15 cellular contexts compared by ENCODE assay signal in the genomic region with DNA sequence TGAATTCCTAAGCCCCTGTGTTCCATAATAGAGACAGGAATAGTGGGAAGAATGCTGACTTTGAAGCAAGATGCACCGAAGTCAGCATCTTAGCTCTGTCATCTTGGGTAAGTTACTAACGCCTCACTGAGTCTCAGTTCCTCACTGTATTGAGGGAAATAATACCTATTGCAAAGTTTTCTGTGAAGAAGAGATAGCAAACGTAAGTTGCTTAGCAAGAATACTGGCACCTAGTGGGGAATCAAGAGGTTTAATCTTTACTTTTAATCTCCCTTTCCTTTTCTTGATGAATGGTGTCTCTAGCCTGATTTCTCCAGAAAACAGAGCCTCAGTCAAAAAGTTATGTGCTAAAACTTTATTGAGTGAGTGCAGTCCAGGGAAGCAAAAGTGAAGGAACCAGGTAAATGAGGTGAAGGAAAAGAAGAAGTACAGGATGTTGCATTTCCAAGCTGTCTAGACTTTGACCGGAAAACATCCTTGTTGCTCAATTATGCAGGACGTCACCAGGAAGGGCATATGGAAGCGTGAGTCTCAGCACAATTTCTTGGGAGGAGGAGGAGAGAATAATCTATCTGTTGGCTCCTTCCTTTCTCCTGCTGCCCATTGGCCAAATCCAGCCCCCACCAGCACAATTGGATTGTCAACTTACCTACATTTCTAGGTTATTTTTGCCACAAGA.
DNase-seq lines count a peak whose midpoint lies in the region; ATAC-seq and TF ChIP-seq lines count a peak whose summit lies in the region.
"Had no signal": no experiment of that assay in that cellular context is flagged by ENCODE, and none has a peak within 500 bp of the region (broad histone marks: within the 10 kb centered on the region; RNA-seq: fewer than 3 reads in every experiment).

No MANE protein-coding gene starts in this region.

- CTCF ChIA-PET in SK-N-SH (lab: Yijun Ruan, JAX), result interaction anchor here (1.5 to 8.8 kb wide), 2 partner anchors 14 to 173 kb away, joined by 8 to 53 read pairs; no protein-coding TSS in a partner anchor

- no peak overlapping the region for H3K27ac ChIP-seq in SK-N-SH (ENCODE audit: low read depth in 2 of 2, low read length in 1 of 2)
- H3K27ac ChIP-seq in OCI-LY3 (ENCODE audit: low read length), result no peak overlapping the region
- H3K27ac ChIP-seq in smooth muscle cell (ENCODE audit: low read depth), result no peak overlapping the region
- H3K27ac ChIP-seq in caudate nucleus (ENCODE audit: low read depth, low read length), result no peak overlapping the region
- H3K27ac ChIP-seq: ascending aorta, KMS-11, parathyroid adenoma had no signal

- 57% methylated on average over 6 of the region's 6 CpGs for WGBS in SK-N-SH (ENCODE audit: low lambda C conversion rate)
- WGBS in smooth muscle cell (ENCODE audit: low lambda C conversion rate), result 83% methylated on average over 6 of the region's 6 CpGs

- intact Hi-C loops in sciatic nerve (cut with DNase I), result no loop called here

- no peak for TF ChIP-seq EP300 in SK-N-SH (IDR thresholded peaks at IDR 0.05; ENCODE audit: borderline replicate concordance in 1 of 2, low read depth in 1 of 2, low read length in 1 of 2)

- H3K9me3 ChIP-seq in SK-N-SH (no peaks in the 10 kb centered on the region), OCI-LY3 (ENCODE audit: insufficient read depth, low read length) (no peaks in the 10 kb centered on the region), smooth muscle cell (replicated peaks; ENCODE audit: low read depth) (no peaks in the 10 kb centered on the region)
- H3K9me3 ChIP-seq: ascending aorta had no signal

- no peak overlapping the region for H2AFZ ChIP-seq in SK-N-SH (ENCODE audit: low read depth)
- H2AFZ ChIP-seq in OCI-LY3 (ENCODE audit: low read depth, low read length), result 0 out of 2 replicates have a peak overlapping the region, but pooled peaks have one; percentile 8
- no peak overlapping the region for H2AFZ ChIP-seq in smooth muscle cell (ENCODE audit: low read depth)
- H2AFZ ChIP-seq: parathyroid adenoma had no signal

- TF ChIP-seq CTCF in SK-N-SH (IDR thresholded peaks at IDR 0.05), result peak; percentile 30
- TF ChIP-seq CTCF in OCI-LY3 (IDR thresholded peaks at IDR 0.05; ENCODE audit: low read depth, low read length), result peak; percentile 68
- peak; percentile 34 for TF ChIP-seq CTCF in epithelial cell of esophagus (IDR thresholded peaks at IDR 0.05; ENCODE audit: insufficient read depth, low read depth, low read length, missing control alignments)
- TF ChIP-seq CTCF in smooth muscle cell (IDR thresholded peaks at IDR 0.05; ENCODE audit: borderline replicate concordance, insufficient read depth, poor library complexity, severe bottlenecking), result peak; percentile 9

- POLR2A ChIA-PET in SK-N-SH (lab: Yijun Ruan, JAX), result no interaction called here

- H3K4me2 ChIP-seq in SK-N-SH (no peak overlapping the region), OCI-LY3 (ENCODE audit: low read length) (peak overlapping the region; percentile 34), smooth muscle cell (no peak overlapping the region)
- H3K4me2 ChIP-seq: KMS-11 had no signal

- no peak overlapping the region for H3K9ac ChIP-seq in SK-N-SH
- H3K9ac ChIP-seq in OCI-LY3 (ENCODE audit: low read length), result no peak overlapping the region
- no peak overlapping the region for H3K9ac ChIP-seq in smooth muscle cell (ENCODE audit: low read depth)
- H3K9ac ChIP-seq: KMS-11, parathyroid adenoma had no signal

- H3F3A ChIP-seq in SK-N-SH (replicated peaks; ENCODE audit: insufficient read depth) (no peaks in the 10 kb centered on the region), smooth muscle cell (ENCODE audit: low read depth) (no peaks in the 10 kb centered on the region)

- H3K4me3 ChIP-seq in SK-N-SH (ENCODE audit: low read depth in 2 of 2, low read length in 1 of 2) (no peak overlapping the region), OCI-LY3 (ENCODE audit: low read length) (no peak overlapping the region), epithelial cell of esophagus (ENCODE audit: low read length) (no peak overlapping the region), smooth muscle cell (no peak overlapping the region)
- H3K4me3 ChIP-seq: ascending aorta had no signal

- H3K4me1 ChIP-seq in SK-N-SH (ENCODE audit: control insufficient read depth in 1 of 2, insufficient read depth in 2 of 2, low read depth in 1 of 2, low read length in 1 of 2) (no peaks in the 10 kb centered on the region), OCI-LY3 (ENCODE audit: low read length) (peaks cover 4% of the 10 kb centered on the region), smooth muscle cell (ENCODE audit: low read depth) (no peaks in the 10 kb centered on the region)
- H3K4me1 ChIP-seq: ascending aorta, parathyroid adenoma had no signal

- H3K27me3 ChIP-seq in SK-N-SH (ENCODE audit: insufficient read depth) (peaks cover 5% of the 10 kb centered on the region; the same call in 1 of the 2 replicates), OCI-LY3 (ENCODE audit: low read depth, low read length) (peaks cover 9% of the 10 kb centered on the region; the same call in 1 of the 2 replicates), smooth muscle cell (ENCODE audit: low read depth) (peaks cover 17% of the 10 kb centered on the region)
- H3K27me3 ChIP-seq: ascending aorta had no signal

- H3K36me3 ChIP-seq in SK-N-SH (replicated peaks in 1 of 2; ENCODE audit: control insufficient read depth in 1 of 2, insufficient read depth in 2 of 2, low read length in 1 of 2) (no peaks in the 10 kb centered on the region), OCI-LY3 (replicated peaks; ENCODE audit: low read depth, low read length) (no peaks in the 10 kb centered on the region), smooth muscle cell (ENCODE audit: low read depth) (no peaks in the 10 kb centered on the region)
- H3K36me3 ChIP-seq: ascending aorta had no signal

- ATAC-seq in SK-N-SH treated with all-trans-retinoic acid at 6 μM for 48 hours (no peak), sciatic nerve (no peak)
- ATAC-seq: left ventricle myocardium superior had no signal

- no peak for TF ChIP-seq RAD21 in SK-N-SH (IDR thresholded peaks at IDR 0.05; ENCODE audit: low read length)

- H4K20me1 ChIP-seq in SK-N-SH (ENCODE audit: insufficient read depth) (no peaks in the 10 kb centered on the region), OCI-LY3 (ENCODE audit: insufficient read depth, low read length) (no peaks in the 10 kb centered on the region), smooth muscle cell (ENCODE audit: low read depth) (no peaks in the 10 kb centered on the region)

- H3K9me2 ChIP-seq in SK-N-SH, result no peaks in the 10 kb centered on the region

- DNase-seq in SK-N-SH (no peak), epithelial cell of esophagus (ENCODE audit: low read depth) (peak; percentile 67), smooth muscle cell (lab: John Stamatoyannopoulos, UW; ENCODE audit: unreplicated experiment) (no peak), activated gamma-delta T cell treated with Interleukin-2 at 50 U/mL for 16 hours (no peak), sciatic nerve (ENCODE audit: low spot score) (no peak), caudate nucleus (lab: John Stamatoyannopoulos, UW) (no peak)
- DNase-seq: GOT3; left ventricle myocardium superior; NCI-H510A; stimulated activated CD4-positive, alpha-beta T cell treated with anti-CD3 and anti-CD28 coated beads, Interleukin-4, amount 100 ng/mL, for 1 hour had no signal

- H3K79me2 ChIP-seq in SK-N-SH (ENCODE audit: insufficient read depth), result no peaks in the 10 kb centered on the region
- H3K79me2 ChIP-seq in OCI-LY3 (ENCODE audit: low read length), result no peaks in the 10 kb centered on the region
- H3K79me2 ChIP-seq in smooth muscle cell (ENCODE audit: low read depth), result no peaks in the 10 kb centered on the region
- H3K79me2 ChIP-seq: parathyroid adenoma had no signal

TF ChIP-seq in SK-N-SH, 30 proteins besides CTCF, POLR2A, EP300 and RAD21 (continues in another document):
- TF ChIP-seq POLR2AphosphoS5 (IDR thresholded peaks at IDR 0.05; ENCODE audit: low read depth, low read length), result no peak
- TF ChIP-seq, protein P1, sequence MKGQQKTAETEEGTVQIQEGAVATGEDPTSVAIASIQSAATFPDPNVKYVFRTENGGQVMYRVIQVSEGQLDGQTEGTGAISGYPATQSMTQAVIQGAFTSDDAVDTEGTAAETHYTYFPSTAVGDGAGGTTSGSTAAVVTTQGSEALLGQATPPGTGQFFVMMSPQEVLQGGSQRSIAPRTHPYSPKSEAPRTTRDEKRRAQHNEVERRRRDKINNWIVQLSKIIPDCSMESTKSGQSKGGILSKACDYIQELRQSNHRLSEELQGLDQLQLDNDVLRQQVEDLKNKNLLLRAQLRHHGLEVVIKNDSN (IDR thresholded peaks at IDR 0.05; ENCODE audit: borderline replicate concordance, low read depth), result no peak
- TF ChIP-seq MAX (IDR thresholded peaks at IDR 0.05; ENCODE audit: low read depth), result no peak
- no peak for TF ChIP-seq GABPA (IDR thresholded peaks at IDR 0.05; ENCODE audit: low read depth)

TF ChIP-seq in SK-N-SH treated with all-trans-retinoic acid at 6 μM for 48 hours, 23 proteins besides CTCF, POLR2A, EP300 and RAD21 (continues in another document):
- no peak for TF ChIP-seq ARNTL (CRISPR knock-in tag; IDR thresholded peaks at IDR 0.05; ENCODE audit: borderline replicate concordance, low read depth)
- no peak for TF ChIP-seq ZNF565 (CRISPR knock-in tag; conservative IDR thresholded peaks at IDR 0.05; ENCODE audit: low read depth)
- TF ChIP-seq ZC3H10 (CRISPR knock-in tag; IDR thresholded peaks at IDR 0.05), result no peak
- TF ChIP-seq ZNF70 (CRISPR knock-in tag; IDR thresholded peaks at IDR 0.05), result no peak
- no peak for TF ChIP-seq ZFP3 (CRISPR knock-in tag; IDR thresholded peaks at IDR 0.05)
- no peak for TF ChIP-seq ZNF8 (CRISPR knock-in tag; IDR thresholded peaks at IDR 0.05)
- no peak for TF ChIP-seq BACH2 (CRISPR knock-in tag; IDR thresholded peaks at IDR 0.05; ENCODE audit: borderline replicate concordance)
- no peak for TF ChIP-seq OSR1 (CRISPR knock-in tag; IDR thresholded peaks at IDR 0.05)
- TF ChIP-seq GLIS3 (CRISPR knock-in tag; IDR thresholded peaks at IDR 0.05), result no peak
- no peak for TF ChIP-seq CSRNP3 (CRISPR knock-in tag; IDR thresholded peaks at IDR 0.05)
- no peak for TF ChIP-seq TCF4 (CRISPR knock-in tag; IDR thresholded peaks at IDR 0.05; ENCODE audit: borderline replicate concordance)
- TF ChIP-seq ESRRG (CRISPR knock-in tag; IDR thresholded peaks at IDR 0.05), result no peak
- no peak for TF ChIP-seq SNAI2 (CRISPR knock-in tag; IDR thresholded peaks at IDR 0.05)
- no peak for TF ChIP-seq RARB (CRISPR knock-in tag; IDR thresholded peaks at IDR 0.05)

Comparison
In these comparisons a context has a peak if more than half of its experiments do, and no peak if none do; other contexts are left out.
1. CTCF ChIP-seq: peak in every context shown above with its lines; median percentile 68 in OCI-LY3; 34 in epithelial cell of esophagus; 30 in SK-N-SH; 9 in smooth muscle cell.